4 cellular contexts compared by ENCODE assay signal in the genomic region with DNA sequence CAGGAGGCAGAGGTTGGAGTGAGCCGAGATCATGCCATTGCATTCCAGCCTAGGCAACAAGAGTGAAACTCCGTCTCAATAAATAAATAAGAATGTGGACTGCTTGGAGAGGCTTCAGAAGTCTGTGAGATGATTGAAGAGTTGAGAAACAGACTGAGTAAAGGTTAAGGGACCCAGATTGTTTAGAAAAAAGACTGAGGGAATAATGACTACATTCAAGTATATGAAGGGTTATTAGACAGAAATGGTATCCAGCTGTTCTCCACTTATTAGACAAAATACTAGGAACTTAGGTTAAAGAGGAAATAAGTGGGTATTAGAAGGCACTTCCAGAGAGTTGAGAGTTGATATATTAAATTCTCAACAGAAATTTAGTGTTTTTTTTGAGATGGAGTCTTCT. TPM values are rescaled to one million over a fixed set of nuclear protein-coding genes. Genes with fewer than 3 reads are reported as not detected.
"Had no signal": no experiment of that assay in that cellular context is flagged by ENCODE, and none has a peak within 500 bp of the region (broad histone marks: within the 10 kb centered on the region; RNA-seq: fewer than 3 reads in every experiment).

No MANE protein-coding gene starts in this region.

- DNase-seq: GDM1, GF-D8 had no signal

- H3K4me3 ChIP-seq: GM12878 had no signal

- ATAC-seq: GM12878 had no signal

RNA-seq across cellular contexts. Expression of a gene that starts 52.5 kb away (rescaled TPM):
- total RNA-seq: G401, GM12878 had no signal
- polyA plus RNA-seq: GM12878 had no signal
